ENCODE assay signal across 1 cellular context in genomic region chr16:87789437-87790277, GRCh38.
TF ChIP-seq lines count a peak whose summit lies in the region.

No MANE protein-coding gene starts in this region.

TF ChIP-seq in HepG2, 621 proteins besides CTCF, POLR2A, EP300 and RAD21 (continued from another document and continues in another):
- no peak for TF ChIP-seq POGK (CRISPR knock-in tag; conservative IDR thresholded peaks at IDR 0.05)
- no peak for TF ChIP-seq SRSF1 (optimal IDR thresholded peaks at IDR 0.05; ENCODE audit: low read depth, low read length)
- no peak for TF ChIP-seq TRIM24 (CRISPR knock-in tag; IDR thresholded peaks at IDR 0.05)
- TF ChIP-seq THRA (CRISPR knock-in tag; IDR thresholded peaks at IDR 0.05; ENCODE audit: borderline replicate concordance) = peak; percentile 61; the same call in 1 of the 2 replicates
- peak; percentile 90; the same call in 1 of the 2 replicates for TF ChIP-seq ZNF503 (CRISPR knock-in tag; IDR thresholded peaks at IDR 0.05)
- TF ChIP-seq PREB (CRISPR knock-in tag; IDR thresholded peaks at IDR 0.05) = no peak
- TF ChIP-seq XBP1 (CRISPR knock-in tag; IDR thresholded peaks at IDR 0.05) = peak; percentile 99
- no peak for TF ChIP-seq FUBP1 (CRISPR knock-in tag; IDR thresholded peaks at IDR 0.05; ENCODE audit: borderline replicate concordance)
- no peak for TF ChIP-seq CHCHD3 (CRISPR knock-in tag; IDR thresholded peaks at IDR 0.05)
- peak; percentile 97 for TF ChIP-seq PHF5A (CRISPR knock-in tag; IDR thresholded peaks at IDR 0.05; ENCODE audit: low read depth, unreplicated experiment)
- TF ChIP-seq ZNF75D (CRISPR knock-in tag; IDR thresholded peaks at IDR 0.05; ENCODE audit: borderline replicate concordance) = no peak
- no peak for TF ChIP-seq MXI1 (IDR thresholded peaks at IDR 0.05; ENCODE audit: borderline replicate concordance, low read depth, low read length)
- TF ChIP-seq ZC3H4 (CRISPR knock-in tag; IDR thresholded peaks at IDR 0.05; ENCODE audit: borderline replicate concordance) = peak; percentile 85; the same call in 1 of the 2 replicates
- peak; percentile 93 for TF ChIP-seq ZNF777 (CRISPR knock-in tag; IDR thresholded peaks at IDR 0.05)
- no peak for TF ChIP-seq ZBTB20 (CRISPR knock-in tag; IDR thresholded peaks at IDR 0.05; ENCODE audit: borderline replicate concordance, low read depth)
- peak; percentile 88 for TF ChIP-seq ZMYM2 (CRISPR knock-in tag; IDR thresholded peaks at IDR 0.05)
- peak; percentile 52; the same call in 1 of the 2 replicates for TF ChIP-seq NFYC (CRISPR knock-in tag; IDR thresholded peaks at IDR 0.05)
- TF ChIP-seq ARHGAP35 (CRISPR knock-in tag; IDR thresholded peaks at IDR 0.05; ENCODE audit: borderline replicate concordance) = no peak; the same call in 1 of the 2 replicates
- TF ChIP-seq PCBP2 (optimal IDR thresholded peaks at IDR 0.05; ENCODE audit: low read depth, low read length, poor library complexity, severe bottlenecking) = no peak
- no peak for TF ChIP-seq ATM (IDR thresholded peaks at IDR 0.05; ENCODE audit: borderline replicate concordance)
- no peak for TF ChIP-seq SYNCRIP (IDR thresholded peaks at IDR 0.05; ENCODE audit: insufficient read depth, low read depth, low read length)
- TF ChIP-seq ZNF34 (CRISPR knock-in tag; IDR thresholded peaks at IDR 0.05; ENCODE audit: borderline replicate concordance) = no peak
- TF ChIP-seq ZNF280D (CRISPR knock-in tag; IDR thresholded peaks at IDR 0.05) = peak; percentile 79
- no peak for TF ChIP-seq ZNF10 (CRISPR knock-in tag; IDR thresholded peaks at IDR 0.05; ENCODE audit: borderline replicate concordance, low read depth)
- TF ChIP-seq NFRKB (IDR thresholded peaks at IDR 0.05) = no peak
- TF ChIP-seq ZSCAN25 (CRISPR knock-in tag; IDR thresholded peaks at IDR 0.05) = peak; percentile 71; the same call in 1 of the 2 replicates
- peak; percentile 92; the same call in 1 of the 2 replicates for TF ChIP-seq ZNF264 (CRISPR knock-in tag; IDR thresholded peaks at IDR 0.05)
- TF ChIP-seq ZNF775 (CRISPR knock-in tag; IDR thresholded peaks at IDR 0.05; ENCODE audit: borderline replicate concordance) = no peak; the same call in 1 of the 2 replicates
- TF ChIP-seq ZNF281 (CRISPR knock-in tag; IDR thresholded peaks at IDR 0.05; ENCODE audit: borderline replicate concordance) = peak; percentile 52; the same call in 1 of the 2 replicates
- peak; percentile 35; the same call in 1 of the 2 replicates for TF ChIP-seq MAFF (IDR thresholded peaks at IDR 0.05; ENCODE audit: low read depth, low read length)
- TF ChIP-seq HOXA3 (CRISPR knock-in tag; IDR thresholded peaks at IDR 0.05) = peak; percentile 87; the same call in 1 of the 2 replicates
- no peak for TF ChIP-seq SNRNP70 (IDR thresholded peaks at IDR 0.05; ENCODE audit: low read depth, low read length)
- peak; percentile 26; the same call in 1 of the 2 replicates for TF ChIP-seq YEATS2 (CRISPR knock-in tag; IDR thresholded peaks at IDR 0.05; ENCODE audit: borderline replicate concordance)
- TF ChIP-seq SNAI1 (CRISPR knock-in tag; IDR thresholded peaks at IDR 0.05; ENCODE audit: borderline replicate concordance) = no peak
- TF ChIP-seq ZUFSP (CRISPR knock-in tag; IDR thresholded peaks at IDR 0.05; ENCODE audit: borderline replicate concordance) = no peak
- TF ChIP-seq ZNF44 (CRISPR knock-in tag; IDR thresholded peaks at IDR 0.05) = no peak
- peak; percentile 43; the same call in 1 of the 2 replicates for TF ChIP-seq KDM2A (CRISPR knock-in tag; IDR thresholded peaks at IDR 0.05; ENCODE audit: borderline replicate concordance, low read depth)
- TF ChIP-seq MEIS1 (CRISPR knock-in tag; IDR thresholded peaks at IDR 0.05; ENCODE audit: borderline replicate concordance) = 0 out of 2 replicates have a peak, but pooled peaks have one; percentile 28
- TF ChIP-seq ATF7-NPFF (CRISPR knock-in tag; IDR thresholded peaks at IDR 0.05; ENCODE audit: low read depth) = no peak
- TF ChIP-seq BRCA1 (CRISPR knock-in tag; IDR thresholded peaks at IDR 0.05) = no peak
- TF ChIP-seq RBAK (CRISPR knock-in tag; IDR thresholded peaks at IDR 0.05) = no peak
- no peak; the same call in 1 of the 2 replicates for TF ChIP-seq ZNF879 (CRISPR knock-in tag; IDR thresholded peaks at IDR 0.05)
- TF ChIP-seq ZNF619 (CRISPR knock-in tag; IDR thresholded peaks at IDR 0.05) = no peak; the same call in 1 of the 2 replicates
- TF ChIP-seq ATF6 (CRISPR knock-in tag; conservative IDR thresholded peaks at IDR 0.05) = no peak
- peak; percentile 17; the same call in 1 of the 2 replicates for TF ChIP-seq GFI1 (CRISPR knock-in tag; IDR thresholded peaks at IDR 0.05; ENCODE audit: borderline replicate concordance)
- no peak for TF ChIP-seq CCDC6 (CRISPR knock-in tag; IDR thresholded peaks at IDR 0.05)
